In the genomic region with DNA sequence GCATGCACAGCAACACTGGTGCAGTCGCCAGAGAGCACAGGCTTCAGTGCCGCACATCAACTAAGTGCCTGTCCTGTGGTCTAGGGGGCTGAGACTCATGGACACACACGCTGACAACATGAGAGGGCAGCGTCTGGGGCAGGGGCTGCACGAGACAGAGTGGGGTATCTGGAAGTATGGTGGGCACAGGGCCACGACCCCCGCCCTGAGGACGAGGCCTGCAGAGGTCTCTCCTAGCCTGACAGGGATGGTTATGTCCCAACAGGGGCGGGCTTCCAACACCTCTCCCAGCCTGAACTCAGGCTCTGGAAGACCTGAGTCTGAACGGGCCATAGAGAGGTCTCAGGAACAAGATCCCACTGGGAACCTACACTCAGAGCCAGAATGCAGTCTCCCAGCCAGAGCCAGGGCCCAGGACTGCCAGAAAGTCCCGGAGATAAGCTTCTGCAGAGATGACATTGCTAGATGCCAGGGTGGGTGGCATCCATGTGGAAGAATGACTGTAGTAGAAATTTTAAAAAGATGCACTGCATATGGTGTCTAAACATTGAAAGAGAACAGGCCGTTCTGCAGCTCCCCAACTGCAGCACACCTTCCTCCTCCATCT, we compare ENCODE assay signal across 13 cellular contexts.
DNase-seq lines count a peak whose midpoint lies in the region; ATAC-seq and TF ChIP-seq lines count a peak whose summit lies in the region.
"Had no signal": no experiment of that assay in that cellular context is flagged by ENCODE, and none has a peak within 500 bp of the region (broad histone marks: within the 10 kb centered on the region; RNA-seq: fewer than 3 reads in every experiment).

No MANE protein-coding gene starts in this region.

- no peaks in the 10 kb centered on the region for H3K9me3 ChIP-seq in SK-N-MC (ENCODE audit: low read depth, low read length)
- no peaks in the 10 kb centered on the region for H3K9me3 ChIP-seq in neural progenitor cell (ENCODE audit: low read depth)
- H3K9me3 ChIP-seq in aorta (ENCODE audit: control insufficient read depth, low read length), result no peaks in the 10 kb centered on the region
- H3K9me3 ChIP-seq: SJSA1 had no signal

- H3F3A ChIP-seq in neural progenitor cell (ENCODE audit: low read depth), result peaks cover under 1% of the 10 kb centered on the region

- peaks cover 5% of the 10 kb centered on the region for H3K79me2 ChIP-seq in neural progenitor cell (ENCODE audit: low read depth)

- peaks cover 90% of the 10 kb centered on the region for H3K4me1 Mint-ChIP-seq in neural progenitor cell
- H3K4me1 Mint-ChIP-seq: activated CD4-positive, alpha-beta memory T cell treated with anti-CD3 and anti-CD28 coated beads, Interleukin-2, amount 10 ng/mL, durations not matched to agents 7 days and 5 days had no signal

- no peaks in the 10 kb centered on the region for H3K36me3 ChIP-seq in SK-N-MC (ENCODE audit: insufficient read depth, low read length)
- H3K36me3 ChIP-seq in neural progenitor cell, result no peaks in the 10 kb centered on the region
- H3K36me3 ChIP-seq in aorta (ENCODE audit: control insufficient read depth in 1 of 2, insufficient read depth in 2 of 2, low read length in 1 of 2), result no peaks in the 10 kb centered on the region

- no peak overlapping the region for H3K9ac ChIP-seq in SK-N-MC (ENCODE audit: insufficient read length)
- H3K9ac ChIP-seq in neural progenitor cell, result no peak overlapping the region
- H3K9ac ChIP-seq: parathyroid adenoma had no signal

- DNase-seq in SK-N-MC (ENCODE audit: low read depth, low spot score) (no peak), left cardiac atrium (no peak), neural progenitor cell (ENCODE audit: low spot score) (no peak), aorta (peak; percentile 35 to 63), GM10266 (ENCODE audit: extremely low spot score) (no peak)
- no peak for DNase-seq in activated naive CD4-positive, alpha-beta T cell (lab: John Stamatoyannopoulos, UW)
- DNase-seq: activated CD4-positive, alpha-beta memory T cell treated with anti-CD3 and anti-CD28 coated beads, Interleukin-2, amount 10 ng/mL, durations not matched to agents 7 days and 5 days; CD4-positive, CD25-positive, alpha-beta regulatory T cell; NCI-H2081 treated with DMSO at 0.1 percent for 48 hours had no signal

- H3K9me3 Mint-ChIP-seq in neural progenitor cell, result peaks cover 3% of the 10 kb centered on the region
- H3K9me3 Mint-ChIP-seq: activated CD4-positive, alpha-beta memory T cell treated with anti-CD3 and anti-CD28 coated beads, Interleukin-2, amount 10 ng/mL, durations not matched to agents 7 days and 5 days; activated T-helper 2 cell treated with anti-CD3 and anti-CD28 coated beads, Interferon-gamma antibody, Interleukin-2, Interleukin-4, amounts not matched to agents 10 μg/mL and 5 μg/mL and 100 μg/mL, durations not matched to agents 14 hours and 24 hours and 36 hours had no signal

- peaks cover 11% of the 10 kb centered on the region for H4K20me1 ChIP-seq in neural progenitor cell (ENCODE audit: low read depth)

- H3K27ac ChIP-seq in SK-N-MC (peak overlapping the region; percentile 92), neural progenitor cell (no peak overlapping the region), aorta (ENCODE audit: low read depth in 1 of 2, low read length in 2 of 2) (peak overlapping the region in 1 of 2 donors; percentile 38)
- H3K27ac ChIP-seq: SJSA1 had no signal

- peaks cover 7% of the 10 kb centered on the region for H3K27me3 Mint-ChIP-seq in neural progenitor cell (ENCODE audit: insufficient read depth, low read depth)
- H3K27me3 Mint-ChIP-seq: activated CD4-positive, alpha-beta memory T cell treated with anti-CD3 and anti-CD28 coated beads, Interleukin-2, amount 10 ng/mL, durations not matched to agents 7 days and 5 days had no signal

- peak overlapping the region; percentile 92 for H3K27ac Mint-ChIP-seq in neural progenitor cell
- H3K27ac Mint-ChIP-seq: activated CD4-positive, alpha-beta memory T cell treated with anti-CD3 and anti-CD28 coated beads, Interleukin-2, amount 10 ng/mL, durations not matched to agents 7 days and 5 days; activated T-helper 2 cell treated with anti-CD3 and anti-CD28 coated beads, Interferon-gamma antibody, Interleukin-2, Interleukin-4, amounts not matched to agents 10 μg/mL and 5 μg/mL and 100 μg/mL, durations not matched to agents 14 hours and 24 hours and 36 hours; CD4-positive, CD25-positive, alpha-beta regulatory T cell had no signal

- intact Hi-C loops in left cardiac atrium (cut with DNase I), result no loop called here
- intact Hi-C loops in aorta (cut with DNase I), result no loop called here

- peak overlapping the region; percentile 14 for H3K4me3 Mint-ChIP-seq in neural progenitor cell
- H3K4me3 Mint-ChIP-seq: activated CD4-positive, alpha-beta memory T cell treated with anti-CD3 and anti-CD28 coated beads, Interleukin-2, amount 10 ng/mL, durations not matched to agents 7 days and 5 days; CD4-positive, CD25-positive, alpha-beta regulatory T cell had no signal

- H3K4me1 ChIP-seq in neural progenitor cell (peaks cover 51% of the 10 kb centered on the region), aorta (ENCODE audit: control insufficient read depth in 1 of 2, insufficient read depth in 2 of 2, low read length in 2 of 2) (peaks cover 0 to 5% of the 10 kb centered on the region in 2 donors)

- ATAC-seq in left cardiac atrium (peak; percentile 32 to 47), aorta (ENCODE audit: low FRiP score) (no peak), HG03571 (IDR thresholded peaks at IDR 0.05; ENCODE audit: unreplicated experiment) (no peak)

- H2AFZ ChIP-seq in neural progenitor cell (replicated peaks), result no peak overlapping the region

- TF ChIP-seq CTCF in neural progenitor cell (IDR thresholded peaks at IDR 0.05) (no peak), GM10266 (IDR thresholded peaks at IDR 0.05; ENCODE audit: control insufficient read depth, insufficient read depth, low read depth, missing control alignments) (no peak)

- H3K4me3 ChIP-seq in SK-N-MC, result peak overlapping the region; percentile 73
- H3K4me3 ChIP-seq in neural progenitor cell, result no peak overlapping the region
- no peak overlapping the region for H3K4me3 ChIP-seq in aorta (ENCODE audit: low read length in 2 of 2)
- H3K4me3 ChIP-seq: SJSA1 had no signal

- no peak overlapping the region for H3K4me2 ChIP-seq in neural progenitor cell

- H3K27me3 ChIP-seq in neural progenitor cell (no peaks in the 10 kb centered on the region), aorta (ENCODE audit: control insufficient read depth in 1 of 2, insufficient read depth in 2 of 2, low read length in 1 of 2) (no peaks in the 10 kb centered on the region)
- H3K27me3 ChIP-seq: SJSA1 had no signal

- 50 to 55% methylated on average over 12 of the region's 12 CpGs for WGBS in aorta, 2 donors

- H3K36me3 Mint-ChIP-seq in neural progenitor cell, result peaks cover 5% of the 10 kb centered on the region
- H3K36me3 Mint-ChIP-seq: CD4-positive, CD25-positive, alpha-beta regulatory T cell had no signal

Comparison
In these comparisons a context has a peak if more than half of its experiments do, and no peak if none do; other contexts are left out.
1. DNase-seq: peak in aorta (2 of 2); none in SK-N-MC (single experiment), left cardiac atrium (single experiment), neural progenitor cell (single experiment), activated naive CD4-positive, alpha-beta T cell (0 of 4) and GM10266 (single experiment).
2. ATAC-seq: peak in left cardiac atrium (2 of 2); none in aorta (single experiment) and HG03571 (single experiment).